Comparison of ENCODE assay signal across 25 cellular contexts in genomic region chr4:40262861-40263260, GRCh38.
"Had no signal": no experiment of that assay in that cellular context is flagged by ENCODE, and none has a peak within 500 bp of the region (broad histone marks: within the 10 kb centered on the region; RNA-seq: fewer than 3 reads in every experiment).

No MANE protein-coding gene starts in this region.

- H3K27ac Mint-ChIP-seq: brain; dendritic cell treated with granulocyte-macrophage colony-stimulating factor and Interleukin-4, amounts not matched to agents 40 ng/mL and 50 ng/mL, for 4 days; nephron; stimulated activated naive B cell treated with anti-CD40 and anti-IgM and Interleukin-4, amounts not matched to agents 10 μg/mL and 1 μg/mL and 100 μg/mL, for 72 hours; T-helper 2 cell treated with Interferon-gamma antibody and Interleukin-4, amounts not matched to agents 5 μg/mL and 100 μg/mL, for 36 hours had no signal

- H3K4me3 ChIP-seq: lower lobe of right lung, skin epidermis, transverse colon, vagina had no signal

- H3K9me3 Mint-ChIP-seq: activated T-cell treated with anti-CD3 and anti-CD28 coated beads, Interleukin-2, amount 50 U/mL, for 24 hours; activated T-helper 17 cell treated with anti-CD3 and anti-CD28 coated beads, Interleukin-2, amount 50 U/mL, for 72 hours; dendritic cell treated with granulocyte-macrophage colony-stimulating factor and Interleukin-4, amounts not matched to agents 40 ng/mL and 50 ng/mL, for 4 days; nephron; stimulated activated naive B cell treated with anti-CD40 and anti-IgM and Interleukin-4, amounts not matched to agents 10 μg/mL and 1 μg/mL and 100 μg/mL, for 72 hours had no signal

- FAIRE-seq: endothelial cell of umbilical vein had no signal

- H3K9me3 ChIP-seq: lower lobe of right lung, transverse colon, vagina had no signal

- H3K4me1 ChIP-seq: parathyroid adenoma, transverse colon, vagina had no signal

- H2AFZ ChIP-seq: parathyroid adenoma had no signal

- ATAC-seq: activated CD4-positive, CD25-positive, alpha-beta regulatory T cell treated with anti-CD3 and anti-CD28 coated beads, Interleukin-2, amount 50 U/mL, for 24 hours; activated T-helper 17 cell treated with anti-CD3 and anti-CD28 coated beads, Interleukin-2, amount 50 U/mL, for 72 hours; esophagus mucosa; left lobe of liver; lower lobe of right lung; right cardiac atrium; stimulated activated naive B cell treated with anti-CD40 and anti-IgM and Interleukin-4, amounts not matched to agents 10 μg/mL and 1 μg/mL and 100 μg/mL, for 72 hours had no signal

- DNase-seq: activated CD4-positive, alpha-beta T cell treated with anti-CD3 and anti-CD28 coated beads, Interleukin-2, amount 50 U/mL, for 1 hour; activated CD8-positive, alpha-beta memory T cell treated with anti-CD3 and anti-CD28 coated beads for 24 hours; activated CD8-positive, alpha-beta memory T cell treated with anti-CD3 and anti-CD28 coated beads, Interleukin-2, amount 50 U/mL, for 4 hours; activated T-cell treated with anti-CD3 and anti-CD28 coated beads, Interleukin-2, amount 50 U/mL, for 24 hours; aorta; effector CD4-positive, alpha-beta T cell; foreskin melanocyte; lower lobe of right lung; right cardiac atrium; stimulated activated CD4-positive, alpha-beta T cell treated with anti-CD3 and anti-CD28 coated beads, Interleukin-2, amount 100 ng/mL, for 24 hours; stimulated activated naive B cell treated with anti-CD40 and anti-IgM and Interleukin-4, amounts not matched to agents 10 μg/mL and 1 μg/mL and 100 μg/mL, for 72 hours; transverse colon had no signal

- H3K36me3 ChIP-seq: lower lobe of right lung, transverse colon, vagina had no signal

- H3K27me3 Mint-ChIP-seq: activated T-cell treated with anti-CD3 and anti-CD28 coated beads, Interleukin-2, amount 50 U/mL, for 24 hours; activated T-helper 17 cell treated with anti-CD3 and anti-CD28 coated beads, Interleukin-2, amount 50 U/mL, for 72 hours; stimulated activated naive B cell treated with anti-CD40 and anti-IgM and Interleukin-4, amounts not matched to agents 10 μg/mL and 1 μg/mL and 100 μg/mL, for 72 hours had no signal

- H3K79me2 ChIP-seq: parathyroid adenoma had no signal

- H3K27ac ChIP-seq: lower lobe of right lung, parathyroid adenoma, skin epidermis, transverse colon, vagina, VCaP had no signal

- H3K36me3 Mint-ChIP-seq: brain; stimulated activated naive B cell treated with anti-CD40 and anti-IgM and Interleukin-4, amounts not matched to agents 10 μg/mL and 1 μg/mL and 100 μg/mL, for 72 hours had no signal

- H3K4me3 Mint-ChIP-seq: activated T-cell treated with anti-CD3 and anti-CD28 coated beads, Interleukin-2, amount 50 U/mL, for 24 hours; activated T-helper 17 cell treated with anti-CD3 and anti-CD28 coated beads, Interleukin-2, amount 50 U/mL, for 72 hours; brain; dendritic cell treated with granulocyte-macrophage colony-stimulating factor and Interleukin-4, amounts not matched to agents 40 ng/mL and 50 ng/mL, for 4 days; nephron; stimulated activated naive B cell treated with anti-CD40 and anti-IgM and Interleukin-4, amounts not matched to agents 10 μg/mL and 1 μg/mL and 100 μg/mL, for 72 hours; T-helper 2 cell treated with Interferon-gamma antibody and Interleukin-4, amounts not matched to agents 5 μg/mL and 100 μg/mL, for 36 hours had no signal

- H3K9ac ChIP-seq: parathyroid adenoma had no signal

- H3K27me3 ChIP-seq: transverse colon, vagina had no signal
